Comparison of ENCODE assay signal across 1 cellular context in genomic region chr17:68766640-68767039, GRCh38.
TF ChIP-seq lines count a peak whose summit lies in the region.

No MANE protein-coding gene starts in this region.

TF ChIP-seq in K562, 482 proteins besides CTCF, POLR2A, EP300 and RAD21 (continued from another document):
- TF ChIP-seq ADNP (tag; IDR thresholded peaks at IDR 0.05): peak; percentile 39; the same call in 1 of the 2 replicates
- TF ChIP-seq KDM1A (IDR thresholded peaks at IDR 0.05): peak in 1 of 2 experiments; percentile 35; a peak in 1 of 4 replicates
- peak; percentile 71 for TF ChIP-seq BCOR (IDR thresholded peaks at IDR 0.05)
- no peak for TF ChIP-seq PRDM10 (IDR thresholded peaks at IDR 0.05; ENCODE audit: partially characterized antibody)
- TF ChIP-seq, protein P1, sequence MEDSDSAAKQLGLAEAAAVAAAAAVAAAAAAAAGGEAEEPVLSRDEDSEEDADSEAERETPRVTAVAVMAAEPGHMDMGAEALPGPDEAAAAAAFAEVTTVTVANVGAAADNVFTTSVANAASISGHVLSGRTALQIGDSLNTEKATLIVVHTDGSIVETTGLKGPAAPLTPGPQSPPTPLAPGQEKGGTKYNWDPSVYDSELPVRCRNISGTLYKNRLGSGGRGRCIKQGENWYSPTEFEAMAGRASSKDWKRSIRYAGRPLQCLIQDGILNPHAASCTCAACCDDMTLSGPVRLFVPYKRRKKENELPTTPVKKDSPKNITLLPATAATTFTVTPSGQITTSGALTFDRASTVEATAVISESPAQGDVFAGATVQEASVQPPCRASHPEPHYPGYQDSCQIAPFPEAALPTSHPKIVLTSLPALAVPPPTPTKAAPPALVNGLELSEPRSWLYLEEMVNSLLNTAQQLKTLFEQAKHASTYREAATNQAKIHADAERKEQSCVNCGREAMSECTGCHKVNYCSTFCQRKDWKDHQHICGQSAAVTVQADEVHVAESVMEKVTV (CRISPR knock-in tag; IDR thresholded peaks at IDR 0.05): no peak
- peak; percentile 63 for TF ChIP-seq CHD4 (IDR thresholded peaks at IDR 0.05; ENCODE audit: insufficient read depth, insufficient replicate concordance, low read depth, low read length, poor library complexity, severe bottlenecking)
- no peak for TF ChIP-seq HDGF (IDR thresholded peaks at IDR 0.05)
- TF ChIP-seq RBM25 (IDR thresholded peaks at IDR 0.05; ENCODE audit: low read depth, low read length, severe bottlenecking): peak; percentile 85
- TF ChIP-seq POU5F1 (IDR thresholded peaks at IDR 0.05; ENCODE audit: borderline replicate concordance, low read depth, low read length, partially characterized antibody): no peak
- TF ChIP-seq FOXP1 (CRISPR knock-in tag; IDR thresholded peaks at IDR 0.05): no peak
- no peak for TF ChIP-seq BACH1 (tag; IDR thresholded peaks at IDR 0.05)
- no peak for TF ChIP-seq EGR1 (conservative IDR thresholded peaks at IDR 0.05)
TF ChIP-seq in K562: peak in this region for 5.
